Comparison of ENCODE assay signal across 1 cellular context in genomic region chr11:59822989-59823566, GRCh38.
TF ChIP-seq lines count a peak whose summit lies in the region.

No MANE protein-coding gene starts in this region.

TF ChIP-seq in HepG2, 621 proteins besides CTCF, POLR2A, EP300 and RAD21:
- TF ChIP-seq CHD4 (IDR thresholded peaks at IDR 0.05; ENCODE audit: borderline replicate concordance, low read length) (no peak), MIXL1 (CRISPR knock-in tag; IDR thresholded peaks at IDR 0.05) (peak; percentile 50; the same call in 1 of the 2 replicates), ARID3A (IDR thresholded peaks at IDR 0.05; ENCODE audit: low read depth, low read length) (0 out of 2 replicates have a peak, but pooled peaks have one; percentile 30), ZNF891 (CRISPR knock-in tag; IDR thresholded peaks at IDR 0.05) (no peak), RORA (CRISPR knock-in tag; IDR thresholded peaks at IDR 0.05) (no peak), RXRB (CRISPR knock-in tag; IDR thresholded peaks at IDR 0.05; ENCODE audit: borderline replicate concordance) (no peak), ZNF441 (CRISPR knock-in tag; IDR thresholded peaks at IDR 0.05; ENCODE audit: borderline replicate concordance) (peak; percentile 64; the same call in 1 of the 2 replicates), CEBPG (CRISPR knock-in tag; IDR thresholded peaks at IDR 0.05) (peak; percentile 75), STAG1 (CRISPR knock-in tag; IDR thresholded peaks at IDR 0.05) (peak; percentile 91), CEBPB (IDR thresholded peaks at IDR 0.05; ENCODE audit: borderline replicate concordance, low read depth, low read length) (peak; percentile 83), TFAP4 (IDR thresholded peaks at IDR 0.05; ENCODE audit: borderline replicate concordance, low read depth) (peak; percentile 32; the same call in 1 of the 2 replicates), SMC3 (IDR thresholded peaks at IDR 0.05; ENCODE audit: low read length) (peak; percentile 75)
